Comparison of ENCODE assay signal across 22 cellular contexts in the genomic region with DNA sequence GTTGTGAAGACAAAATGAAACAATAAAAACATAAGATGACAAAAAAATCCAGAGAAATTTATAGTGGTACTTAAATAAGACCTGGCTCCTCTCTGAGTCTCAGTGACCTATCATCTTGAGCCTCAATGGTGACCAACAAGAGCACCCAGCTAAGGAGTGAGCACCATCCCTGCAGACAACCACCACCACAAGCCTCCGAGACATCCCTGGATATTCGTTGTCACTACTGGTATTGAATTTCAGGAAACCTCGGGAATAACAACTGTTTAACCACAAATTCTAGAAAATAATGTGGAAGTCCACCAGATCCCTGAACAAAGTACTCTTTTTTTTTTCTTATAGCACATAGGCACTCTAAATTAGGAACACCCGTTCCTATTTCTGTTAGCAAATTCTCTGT. TPM values are rescaled to one million over a fixed set of nuclear protein-coding genes. Genes with fewer than 3 reads are reported as not detected.
DNase-seq lines count a peak whose midpoint lies in the region; ATAC-seq and TF ChIP-seq lines count a peak whose summit lies in the region.
"Had no signal": no experiment of that assay in that cellular context is flagged by ENCODE, and none has a peak within 500 bp of the region (broad histone marks: within the 10 kb centered on the region; RNA-seq: fewer than 3 reads in every experiment).

No MANE protein-coding gene starts in this region.

- no peaks in the 10 kb centered on the region for H3K9me3 Mint-ChIP-seq in stimulated activated naive B cell treated with anti-CD40 and anti-IgM and Interleukin-4, amounts not matched to agents 10 μg/mL and 1 μg/mL and 100 μg/mL, for 72 hours
- H3K9me3 Mint-ChIP-seq: CD8-positive, alpha-beta T cell; GM23338 had no signal

- ATAC-seq in Right ventricle myocardium superior (ENCODE audit: poor library complexity) = no peak
- no peak for ATAC-seq in upper lobe of right lung
- no peak for ATAC-seq in stimulated activated naive B cell treated with anti-CD40 and anti-IgM and Interleukin-4, amounts not matched to agents 10 μg/mL and 1 μg/mL and 100 μg/mL, for 72 hours (replicated peaks)
- ATAC-seq: CD8-positive, alpha-beta T cell; GM12878 had no signal

- no peaks in the 10 kb centered on the region for H3K27me3 ChIP-seq in left ventricle myocardium inferior (ENCODE audit: low read depth)
- no peaks in the 10 kb centered on the region for H3K27me3 ChIP-seq in esophagus muscularis mucosa
- no peaks in the 10 kb centered on the region for H3K27me3 ChIP-seq in parathyroid adenoma (ENCODE audit: control insufficient read depth, insufficient read depth, low read length)
- no peaks in the 10 kb centered on the region for H3K27me3 ChIP-seq in upper lobe of right lung
- H3K27me3 ChIP-seq: BLaER1 treated with 17β-estradiol and CSF1 and Interleukin-3, amounts not matched to agents 10 nM and 100 nM; Peyer's patch had no signal

- H3K36me3 ChIP-seq in left ventricle myocardium inferior = no peaks in the 10 kb centered on the region
- no peaks in the 10 kb centered on the region for H3K36me3 ChIP-seq in esophagus muscularis mucosa
- H3K36me3 ChIP-seq in parathyroid adenoma (ENCODE audit: control insufficient read depth, insufficient read depth, low read length) = no peaks in the 10 kb centered on the region
- no peaks in the 10 kb centered on the region for H3K36me3 ChIP-seq in upper lobe of right lung
- H3K36me3 ChIP-seq: BLaER1 treated with 17β-estradiol and CSF1 and Interleukin-3, amounts not matched to agents 10 nM and 100 nM; Peyer's patch had no signal

- no peak overlapping the region for H3K4me3 Mint-ChIP-seq in stimulated activated naive B cell treated with anti-CD40 and anti-IgM and Interleukin-4, amounts not matched to agents 10 μg/mL and 1 μg/mL and 100 μg/mL, for 72 hours
- H3K4me3 Mint-ChIP-seq: CD8-positive, alpha-beta T cell; GM23338 had no signal

- H3K9ac ChIP-seq in parathyroid adenoma = no peak overlapping the region
- H3K9ac ChIP-seq: BLaER1 treated with 17β-estradiol and CSF1 and Interleukin-3, amounts not matched to agents 10 nM and 100 nM had no signal

- DNase-seq in left ventricle myocardium inferior (no peak), Right ventricle myocardium superior (no peak), esophagus muscularis mucosa (ENCODE audit: extremely low spot score) (no peak), upper lobe of right lung (no peak), ACHN (no peak)
- no peak for DNase-seq in stimulated activated naive B cell treated with anti-CD40 and anti-IgM and Interleukin-4, amounts not matched to agents 10 μg/mL and 1 μg/mL and 100 μg/mL, for 72 hours
- DNase-seq: Calu3; CD8-positive, alpha-beta T cell; EL; HCEC 1CT; IMR-90; MM.1S; NCI-H1092; NCI-H2081; NCI-H748 treated with DMSO at 0.1 percent for 48 hours; NK-92 treated with Interleukin-12 subunit alpha and Interleukin-12 subunit beta, amount 100 ng/mL, for 24 hours; Peyer's patch; SHP77 had no signal

- no peaks in the 10 kb centered on the region for H3K9me3 ChIP-seq in left ventricle myocardium inferior (replicated peaks)
- H3K9me3 ChIP-seq in esophagus muscularis mucosa = no peaks in the 10 kb centered on the region
- H3K9me3 ChIP-seq in parathyroid adenoma (ENCODE audit: control insufficient read depth, low read length) = no peaks in the 10 kb centered on the region
- no peaks in the 10 kb centered on the region for H3K9me3 ChIP-seq in upper lobe of right lung
- H3K9me3 ChIP-seq: BLaER1 treated with 17β-estradiol and CSF1 and Interleukin-3, amounts not matched to agents 10 nM and 100 nM; Peyer's patch had no signal

- H3K4me1 ChIP-seq in left ventricle myocardium inferior = peaks cover 38% of the 10 kb centered on the region
- H3K4me1 ChIP-seq in esophagus muscularis mucosa = peaks cover 0 to 7% (median 2%) of the 10 kb centered on the region in 4 donors
- peaks cover 12% of the 10 kb centered on the region for H3K4me1 ChIP-seq in parathyroid adenoma
- peaks cover 27% of the 10 kb centered on the region for H3K4me1 ChIP-seq in upper lobe of right lung
- H3K4me1 ChIP-seq: BLaER1 treated with 17β-estradiol and CSF1 and Interleukin-3, amounts not matched to agents 10 nM and 100 nM; Peyer's patch had no signal

- no peak overlapping the region for H3K27ac Mint-ChIP-seq in stimulated activated naive B cell treated with anti-CD40 and anti-IgM and Interleukin-4, amounts not matched to agents 10 μg/mL and 1 μg/mL and 100 μg/mL, for 72 hours
- H3K27ac Mint-ChIP-seq: CD8-positive, alpha-beta T cell; GM23338 had no signal

- peak overlapping the region; percentile 18 for H2AFZ ChIP-seq in parathyroid adenoma

- H3K4me3 ChIP-seq in left ventricle myocardium inferior (peak overlapping the region; percentile 53), esophagus muscularis mucosa (peak overlapping the region; percentile 8 to 32 (median 20)), parathyroid adenoma (ENCODE audit: low read depth, low read length) (no peak overlapping the region), upper lobe of right lung (peak overlapping the region; percentile 49)
- H3K4me3 ChIP-seq: BLaER1 treated with 17β-estradiol and CSF1 and Interleukin-3, amounts not matched to agents 10 nM and 100 nM; GM12878; GM23338; Peyer's patch had no signal

- H3K27me3 Mint-ChIP-seq in stimulated activated naive B cell treated with anti-CD40 and anti-IgM and Interleukin-4, amounts not matched to agents 10 μg/mL and 1 μg/mL and 100 μg/mL, for 72 hours = peaks cover 5 to 9% of the 10 kb centered on the region in 2 donors

- intact Hi-C loops in left ventricle myocardium inferior (cut with micrococcal nuclease) = no loop called here
- intact Hi-C loops in Right ventricle myocardium superior (cut with DNase I) = no loop called here
- intact Hi-C loops in esophagus muscularis mucosa (cut with DNase I) = no loop called here
- intact Hi-C loops in upper lobe of right lung (cut with DNase I) = no loop called here

- H3K36me3 Mint-ChIP-seq in stimulated activated naive B cell treated with anti-CD40 and anti-IgM and Interleukin-4, amounts not matched to agents 10 μg/mL and 1 μg/mL and 100 μg/mL, for 72 hours = no peaks in the 10 kb centered on the region
- H3K36me3 Mint-ChIP-seq: CD8-positive, alpha-beta T cell had no signal

- TF ChIP-seq CTCF in left ventricle myocardium inferior (IDR thresholded peaks at IDR 0.05; ENCODE audit: borderline replicate concordance) (no peak), esophagus muscularis mucosa (IDR thresholded peaks at IDR 0.05) (no peak), parathyroid adenoma (IDR thresholded peaks at IDR 0.05) (no peak), upper lobe of right lung (IDR thresholded peaks at IDR 0.05) (no peak)

- no peak for TF ChIP-seq EP300 in esophagus muscularis mucosa (IDR thresholded peaks at IDR 0.05)

- TF ChIP-seq POLR2A in esophagus muscularis mucosa (IDR thresholded peaks at IDR 0.05; ENCODE audit: low read depth) = no peak

- H3K79me2 ChIP-seq in parathyroid adenoma = no peaks in the 10 kb centered on the region

- in situ Hi-C loops in ACHN (cut with HindIII; ENCODE audit: low pct_ligation_motif_present, low pct_unique_long_range_greater_than_20kb, low sequenced_read_pairs) = no loop called here

- H3K27ac ChIP-seq in left ventricle myocardium inferior (replicated peaks) (peak overlapping the region; percentile 91), esophagus muscularis mucosa (replicated peaks in 1 of 4) (no peak overlapping the region), parathyroid adenoma (peak overlapping the region; percentile 13), upper lobe of right lung (peak overlapping the region; percentile 80)
- H3K27ac ChIP-seq: BLaER1 treated with 17β-estradiol and CSF1 and Interleukin-3, amounts not matched to agents 10 nM and 100 nM; Peyer's patch had no signal

- no peaks in the 10 kb centered on the region for H3K4me1 Mint-ChIP-seq in stimulated activated naive B cell treated with anti-CD40 and anti-IgM and Interleukin-4, amounts not matched to agents 10 μg/mL and 1 μg/mL and 100 μg/mL, for 72 hours

- WGBS in esophagus muscularis mucosa = 69% methylated on average over 4 of the region's 4 CpGs

- H3K4me2 ChIP-seq in parathyroid adenoma (ENCODE audit: low read length) = no peak overlapping the region
- H3K4me2 ChIP-seq: BLaER1 treated with 17β-estradiol and CSF1 and Interleukin-3, amounts not matched to agents 10 nM and 100 nM; GM23338 had no signal

RNA-seq across cellular contexts. Expression of gene ADGRF5, which starts 32.2 kb away (rescaled TPM):
- total RNA-seq in left ventricle myocardium inferior (42.1 TPM), Right ventricle myocardium superior (41.1 TPM), esophagus muscularis mucosa (10 to 100 TPM; 17.0 to 37.8 (median 29.1) TPM), upper lobe of right lung (283 TPM)
- total RNA-seq: CD8-positive, alpha-beta T cell; GM23338; IMR-90 had no signal

Comparison
In these comparisons a context has a peak if more than half of its experiments do, and no peak if none do; other contexts are left out.
1. H3K27ac ChIP-seq: peak in left ventricle myocardium inferior (single experiment), parathyroid adenoma (single experiment) and upper lobe of right lung (single experiment); none in esophagus muscularis mucosa (0 of 4).